22 cellular contexts compared by ENCODE assay signal in the genomic region with DNA sequence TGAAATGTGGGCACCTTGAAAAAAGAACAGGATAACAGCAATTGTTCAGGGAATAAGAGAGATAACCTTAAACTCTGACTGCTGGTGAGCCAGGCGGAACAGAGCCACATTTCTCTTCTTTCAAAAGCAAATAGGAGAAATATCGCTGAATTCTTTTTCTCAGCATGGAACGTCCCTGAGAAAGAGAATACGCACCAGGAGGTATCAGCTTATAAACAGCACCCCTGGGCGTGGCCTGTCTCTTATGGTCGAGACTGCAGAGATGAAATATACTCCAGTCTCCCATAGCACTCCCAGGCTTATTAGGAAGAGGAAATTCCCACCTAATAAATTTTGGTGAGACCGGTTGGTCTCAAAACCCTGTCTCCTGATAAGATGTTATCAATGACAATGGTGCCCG. TPM values are rescaled to one million over a fixed set of nuclear protein-coding genes. Genes with fewer than 3 reads are reported as not detected.
"Had no signal": no experiment of that assay in that cellular context is flagged by ENCODE, and none has a peak within 500 bp of the region (broad histone marks: within the 10 kb centered on the region; RNA-seq: fewer than 3 reads in every experiment).

No MANE protein-coding gene starts in this region.

RNA-seq across cellular contexts. Expression of a gene that starts 5.1 kb away (rescaled TPM):
- total RNA-seq: naive thymus-derived CD8-positive, alpha-beta T cell had no signal
- polyA plus RNA-seq: naive thymus-derived CD8-positive, alpha-beta T cell had no signal

RNA-seq across cellular contexts. Expression of a gene that starts 10.8 kb away (rescaled TPM):
- total RNA-seq: epithelial cell of proximal tubule; mesothelial cell of epicardium; myocyte; naive thymus-derived CD8-positive, alpha-beta T cell had no signal

RNA-seq across cellular contexts. Expression of a gene that starts 24.0 kb away (rescaled TPM):
- total RNA-seq: colonic mucosa; endothelial cell of umbilical vein; epithelial cell of proximal tubule; esophagus squamous epithelium; mesenteric fat pad; mucosa of descending colon; myocyte; naive thymus-derived CD8-positive, alpha-beta T cell had no signal
- polyA plus RNA-seq: naive thymus-derived CD8-positive, alpha-beta T cell had no signal

RNA-seq across cellular contexts. Expression of a gene that starts 49.4 kb away (rescaled TPM):
- total RNA-seq: colonic mucosa; dermis microvascular lymphatic vessel endothelial cell; endothelial cell of umbilical vein; epithelial cell of proximal tubule; esophagus squamous epithelium; gastrocnemius medialis; glomerular endothelial cell; heart right ventricle; kidney epithelial cell; left cardiac atrium; left lung; left ventricle myocardium superior; lower leg skin; lower lobe of right lung; lung microvascular endothelial cell; mesenteric fat pad; mesothelial cell of epicardium; mucosa of descending colon; myocyte; naive thymus-derived CD8-positive, alpha-beta T cell had no signal
- polyA plus RNA-seq: endothelial cell of umbilical vein; esophagus; heart right ventricle; keratinocyte; naive thymus-derived CD8-positive, alpha-beta T cell had no signal
